ENCODE assay signal across 17 cellular contexts in the genomic region with DNA sequence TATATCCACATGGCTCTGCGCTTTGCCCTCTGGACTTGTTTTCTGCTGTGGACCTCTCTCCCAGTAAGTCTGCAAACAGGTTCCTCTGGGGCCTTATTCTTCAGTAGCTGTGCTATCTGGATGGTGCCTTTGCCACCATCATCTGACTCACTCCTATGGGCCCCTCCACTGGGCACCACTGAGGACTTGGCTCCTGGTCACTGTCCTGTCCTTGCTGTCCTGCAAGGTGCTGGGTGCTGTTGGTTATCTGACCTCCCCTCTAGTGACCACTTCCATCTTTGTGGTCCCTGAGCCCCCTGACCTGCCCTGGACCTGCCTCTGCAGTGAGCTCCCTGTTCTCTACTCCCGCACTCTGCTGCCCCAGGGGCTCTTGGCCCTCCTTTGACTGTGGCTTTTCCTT. TPM values are rescaled to one million over a fixed set of nuclear protein-coding genes. Genes with fewer than 3 reads are reported as not detected.
DNase-seq lines count a peak whose midpoint lies in the region; ATAC-seq, FAIRE-seq and TF ChIP-seq lines count a peak whose summit lies in the region.
"Had no signal": no experiment of that assay in that cellular context is flagged by ENCODE, and none has a peak within 500 bp of the region (broad histone marks: within the 10 kb centered on the region; RNA-seq: fewer than 3 reads in every experiment).

No MANE protein-coding gene starts in this region.

- DNase-seq in activated CD4-positive, alpha-beta T cell treated with anti-CD3 and anti-CD28 coated beads for 36 hours: no peak
- no peak for DNase-seq in activated CD4-positive, alpha-beta T cell treated with anti-CD3 and anti-CD28 coated beads, Interleukin-2, amount 50 U/mL, for 48 hours
- DNase-seq in M059J (ENCODE audit: low read depth) (peak; percentile 30), pancreas (no peak), GF-D8 (lab: John Stamatoyannopoulos, UW) (no peak), NK-92 (lab: John Stamatoyannopoulos, UW; ENCODE audit: unreplicated experiment) (no peak), uterus (no peak)
- DNase-seq in activated naive CD8-positive, alpha-beta T cell treated with anti-CD3 and anti-CD28 coated beads, Interleukin-2, amount 10 ng/mL, durations not matched to agents 7 days and 5 days: no peak
- DNase-seq: activated B cell treated with CpG ODN at 0.5 μM for 24 hours, esophagus squamous epithelium, H7, NCI-H524 had no signal

- H3K9me3 ChIP-seq in pancreas (no peaks in the 10 kb centered on the region), uterus (no peaks in the 10 kb centered on the region)
- H3K9me3 ChIP-seq: A549, esophagus squamous epithelium had no signal

- H3K27ac Mint-ChIP-seq in activated CD4-positive, alpha-beta T cell treated with anti-CD3 and anti-CD28 coated beads for 36 hours: peak overlapping the region; percentile 96
- H3K27ac Mint-ChIP-seq in activated naive CD8-positive, alpha-beta T cell treated with anti-CD3 and anti-CD28 coated beads, Interleukin-2, amount 10 ng/mL, durations not matched to agents 7 days and 5 days: peak overlapping the region; percentile 92
- H3K27ac Mint-ChIP-seq: activated B cell treated with CpG ODN at 0.5 μM for 24 hours, memory B cell, neural progenitor cell had no signal

- H3K4me3 Mint-ChIP-seq in activated CD4-positive, alpha-beta T cell treated with anti-CD3 and anti-CD28 coated beads for 36 hours: no peak overlapping the region
- peak overlapping the region; percentile 78 for H3K4me3 Mint-ChIP-seq in activated naive CD8-positive, alpha-beta T cell treated with anti-CD3 and anti-CD28 coated beads, Interleukin-2, amount 10 ng/mL, durations not matched to agents 7 days and 5 days
- H3K4me3 Mint-ChIP-seq: activated B cell treated with CpG ODN at 0.5 μM for 24 hours, memory B cell, neural progenitor cell had no signal

- H3K9me3 Mint-ChIP-seq in activated CD4-positive, alpha-beta T cell treated with anti-CD3 and anti-CD28 coated beads for 36 hours (ENCODE audit: low read depth): peaks cover 11% of the 10 kb centered on the region
- peaks cover 7% of the 10 kb centered on the region for H3K9me3 Mint-ChIP-seq in activated naive CD8-positive, alpha-beta T cell treated with anti-CD3 and anti-CD28 coated beads, Interleukin-2, amount 10 ng/mL, durations not matched to agents 7 days and 5 days
- H3K9me3 Mint-ChIP-seq: neural progenitor cell had no signal

- ATAC-seq in activated CD4-positive, alpha-beta T cell treated with anti-CD3 and anti-CD28 coated beads for 36 hours: no peak
- ATAC-seq in activated naive CD8-positive, alpha-beta T cell treated with anti-CD3 and anti-CD28 coated beads, Interleukin-2, amount 10 ng/mL, durations not matched to agents 7 days and 5 days (ENCODE audit: low read depth): no peak
- peak in 2 of 4 donors; percentile 5 to 19 for ATAC-seq in pancreas
- ATAC-seq: A549 had no signal

- CTCF ChIA-PET in activated CD4-positive, alpha-beta T cell treated with anti-CD3 and anti-CD28 coated beads for 36 hours (lab: Charles Lee): interaction anchor here (0.5 to 1.0 kb wide), 4 partner anchors 13 to 111 kb away, joined by 3 read pairs; no protein-coding TSS in a partner anchor

- H3K4me1 ChIP-seq in pancreas: peaks cover 5 to 23% (median 13%) of the 10 kb centered on the region in 3 donors
- H3K4me1 ChIP-seq in uterus: no peaks in the 10 kb centered on the region
- H3K4me1 ChIP-seq: A549, neural progenitor cell had no signal

- WGBS in pancreas, 2 donors: 91 to 92% methylated on average over 2 of the region's 2 CpGs

- FAIRE-seq in pancreas (lab: Jason Lieb, UNC): no peak
- FAIRE-seq: A549, bronchial epithelial cell, keratinocyte had no signal

- peaks cover 35% of the 10 kb centered on the region for H3K4me1 Mint-ChIP-seq in activated CD4-positive, alpha-beta T cell treated with anti-CD3 and anti-CD28 coated beads for 36 hours
- peaks cover 25% of the 10 kb centered on the region for H3K4me1 Mint-ChIP-seq in activated naive CD8-positive, alpha-beta T cell treated with anti-CD3 and anti-CD28 coated beads, Interleukin-2, amount 10 ng/mL, durations not matched to agents 7 days and 5 days
- H3K4me1 Mint-ChIP-seq: activated B cell treated with CpG ODN at 0.5 μM for 24 hours had no signal

- H3K27ac ChIP-seq in pancreas (peak overlapping the region; percentile 9 to 79 (median 68)), uterus (no peak overlapping the region)
- H3K27ac ChIP-seq: A549, esophagus squamous epithelium, neural progenitor cell had no signal

- intact Hi-C loops in activated CD4-positive, alpha-beta T cell treated with anti-CD3 and anti-CD28 coated beads for 36 hours (cut with DNase I, micrococcal nuclease): loop anchor here in 1 of 2 experiments (5.0 kb wide), 4 partner anchors 81 to 191 kb away; a partner anchor contains a TSS
- intact Hi-C loops in pancreas (cut with DNase I) (no loop called here), uterus (cut with DNase I; ENCODE audit: low total_unique reads) (no loop called here)

- peaks cover 35% of the 10 kb centered on the region for H3K27me3 Mint-ChIP-seq in activated CD4-positive, alpha-beta T cell treated with anti-CD3 and anti-CD28 coated beads for 36 hours
- peaks cover 42% of the 10 kb centered on the region for H3K27me3 Mint-ChIP-seq in activated naive CD8-positive, alpha-beta T cell treated with anti-CD3 and anti-CD28 coated beads, Interleukin-2, amount 10 ng/mL, durations not matched to agents 7 days and 5 days

- H3K4me3 ChIP-seq in pancreas: no peak overlapping the region
- H3K4me3 ChIP-seq in uterus: no peak overlapping the region
- H3K4me3 ChIP-seq: A549, esophagus squamous epithelium, neural progenitor cell had no signal

- H3K36me3 Mint-ChIP-seq in activated CD4-positive, alpha-beta T cell treated with anti-CD3 and anti-CD28 coated beads for 36 hours (ENCODE audit: low read depth): peaks cover 5% of the 10 kb centered on the region
- H3K36me3 Mint-ChIP-seq in activated naive CD8-positive, alpha-beta T cell treated with anti-CD3 and anti-CD28 coated beads, Interleukin-2, amount 10 ng/mL, durations not matched to agents 7 days and 5 days: peaks cover 9% of the 10 kb centered on the region
- H3K36me3 Mint-ChIP-seq: neural progenitor cell had no signal

- no peak for TF ChIP-seq POLR2A in uterus (IDR thresholded peaks at IDR 0.05)

- H3K27me3 ChIP-seq in pancreas (no peaks in the 10 kb centered on the region), uterus (peaks cover 0 to 5% of the 10 kb centered on the region in 2 donors)

- TF ChIP-seq CTCF in pancreas (IDR thresholded peaks at IDR 0.05) (no peak), uterus (IDR thresholded peaks at IDR 0.05) (no peak)

- H3K36me3 ChIP-seq in pancreas (no peaks in the 10 kb centered on the region), uterus (no peaks in the 10 kb centered on the region)
- H3K36me3 ChIP-seq: esophagus squamous epithelium, neural progenitor cell had no signal

- POLR2A ChIA-PET in activated CD4-positive, alpha-beta T cell treated with anti-CD3 and anti-CD28 coated beads for 36 hours (lab: Charles Lee): interaction anchor here (0.6 to 0.7 kb wide), 2 partner anchors 80 to 784 kb away, joined by 3 to 4 read pairs; no protein-coding TSS in a partner anchor
- POLR2A ChIA-PET in activated naive CD8-positive, alpha-beta T cell treated with anti-CD3 and anti-CD28 coated beads, Interleukin-2, amount 10 ng/mL, durations not matched to agents 7 days and 5 days (lab: Charles Lee): interaction anchor here (1.4 to 1.5 kb wide), 2 partner anchors 8 to 125 kb away, joined by 4 to 7 read pairs; no protein-coding TSS in a partner anchor

RNA-seq across cellular contexts. Expression of a gene that starts 6.7 kb away (rescaled TPM):
- 1 to 10 TPM; 1.5 to 1.8 TPM for total RNA-seq in activated CD4-positive, alpha-beta T cell treated with anti-CD3 and anti-CD28 coated beads for 36 hours
- 21.4 and 23.5 TPM in 2 replicates for total RNA-seq in M059J (2014; rRNA removed; shearing (Covaris generic))
- total RNA-seq in activated naive CD8-positive, alpha-beta T cell treated with anti-CD3 and anti-CD28 coated beads, Interleukin-2, amount 10 ng/mL, durations not matched to agents 7 days and 5 days: 1 to 10 TPM; 1.6 to 2.2 TPM
- total RNA-seq in pancreas (10 to 100 TPM in 1 of 6 donors, 1 to 10 TPM in 5; 2.7 to 10.5 (median 5.3) TPM), uterus (1 to 10 TPM in 2 of 4 donors, not detected in 2; 6.2 to 6.3 TPM)
- polyA plus RNA-seq in pancreas: 1 to 10 TPM; 2.0 to 4.3 TPM

Comparison
In these comparisons a context has a peak if more than half of its experiments do, and no peak if none do; other contexts are left out.
1. H3K27ac ChIP-seq: peak in pancreas (4 of 4); none in uterus (0 of 2).